Comparison of ENCODE assay signal across 22 cellular contexts in genomic region chr9:121730188-121730587, GRCh38.
DNase-seq lines count a peak whose midpoint lies in the region; ATAC-seq, FAIRE-seq and TF ChIP-seq lines count a peak whose summit lies in the region.
"Had no signal": no experiment of that assay in that cellular context is flagged by ENCODE, and none has a peak within 500 bp of the region (broad histone marks: within the 10 kb centered on the region; RNA-seq: fewer than 3 reads in every experiment).

No MANE protein-coding gene starts in this region.

- no peak for TF ChIP-seq CTCF in K562 (IDR thresholded peaks at IDR 0.05 in 2 of 3, conservative IDR thresholded peaks at IDR 0.05 in 1 of 3; ENCODE audit: insufficient read depth in 2 of 3, low read depth in 1 of 3, low read length in 3 of 3)

- H3K79me2 ChIP-seq in K562 (ENCODE audit: control insufficient read depth, insufficient read depth, low read length) = no peaks in the 10 kb centered on the region

- FAIRE-seq in K562 (lab: Jason Lieb, UNC) = no peak
- FAIRE-seq: D721Med, GM12892, GM18507, H54 had no signal

- H3K9ac ChIP-seq in BLaER1 (no peak overlapping the region), K562 (ENCODE audit: insufficient read depth in 1 of 2, low read depth in 2 of 2, low read length in 2 of 2) (no peak overlapping the region)
- H3K9ac ChIP-seq: GM23248 had no signal

- no TSS peak for BruUV-seq in K562 (replicated peaks; lab: Mats Ljungman, UMichigan)

- peaks cover 79% of the 10 kb centered on the region for H3K4me1 ChIP-seq in BLaER1
- H3K4me1 ChIP-seq in K562 (replicated peaks in 1 of 2; ENCODE audit: control insufficient read depth in 2 of 2, insufficient read depth in 2 of 2, low read length in 2 of 2) = no peaks in the 10 kb centered on the region

- peaks cover 2 to 5% of the 10 kb centered on the region in 2 donors for H3K27me3 Mint-ChIP-seq in effector memory CD8-positive, alpha-beta T cell

- H3K4me1 Mint-ChIP-seq in effector memory CD8-positive, alpha-beta T cell (ENCODE audit: low read depth in 2 of 2) = peaks cover 35 to 49% of the 10 kb centered on the region in 2 donors

- ATAC-seq in K562 (no peak), HG03045 (IDR thresholded peaks at IDR 0.05; ENCODE audit: unreplicated experiment) (no peak)
- ATAC-seq in effector memory CD8-positive, alpha-beta T cell (replicated peaks) = no peak
- ATAC-seq: HCT116 had no signal

- peaks cover 3% of the 10 kb centered on the region for H3K36me3 Mint-ChIP-seq in effector memory CD8-positive, alpha-beta T cell (ENCODE audit: insufficient read depth)

- H3K27me3 ChIP-seq in BLaER1 (no peaks in the 10 kb centered on the region), K562 (ENCODE audit: control insufficient read depth in 2 of 2, insufficient read depth in 2 of 2, low read length in 2 of 2) (peaks cover 2 to 62% of the 10 kb centered on the region in 2 experiments; a peak in 3 of 5 replicates), H7 (ENCODE audit: control insufficient read depth, insufficient read depth, low read length) (no peaks in the 10 kb centered on the region)
- H3K27me3 ChIP-seq: BE2C had no signal

- TF ChIP-seq POLR2A in K562 (conservative IDR thresholded peaks at IDR 0.05) = no peak

- DNase-seq in K562 (ENCODE audit: extremely low read depth in 1 of 4, low spot score in 3 of 4) = no peak
- DNase-seq in effector memory CD8-positive, alpha-beta T cell = no peak
- peak; percentile 49 for DNase-seq in retina
- DNase-seq in DMS 273 treated with DMSO at 0.1 percent for 48 hours (lab: John Stamatoyannopoulos, UW) = no peak
- DNase-seq in H7 = no peak
- DNase-seq: ACHN; BE2C; Caco-2; CD4-positive, alpha-beta T cell; DMS153; DMS79; GDM1; GM23248; HFFc6 had no signal

- TF ChIP-seq EP300 in K562 (IDR thresholded peaks at IDR 0.05; ENCODE audit: low read length) = no peak

- CTCF ChIA-PET in K562 (lab: Yijun Ruan, JAX; ENCODE audit: low intra/inter-chr PET ratio) = no interaction called here

- H3K4me3 Mint-ChIP-seq in effector memory CD8-positive, alpha-beta T cell = no peak overlapping the region
- H3K4me3 Mint-ChIP-seq: CD4-positive, alpha-beta T cell; HFFc6 had no signal

- 5% methylated on average over 7 of the region's 7 CpGs for WGBS in K562 (ENCODE audit: insufficient coverage, low coverage, missing lambda C conversion rate)

- H3K36me3 ChIP-seq in BLaER1 (0 out of 2 replicates have a peak, but pooled peaks cover 4% of the 10 kb centered on the region), K562 (ENCODE audit: control insufficient read depth, insufficient read depth, low read length) (no peaks in the 10 kb centered on the region), H7 (replicated peaks; ENCODE audit: control insufficient read depth, insufficient read depth, low read length) (no peaks in the 10 kb centered on the region)
- H3K36me3 ChIP-seq: BE2C had no signal

- in situ Hi-C loops in K562 (cut with MboI) = no loop called here

- H3K4me3 ChIP-seq in BLaER1 = no peak overlapping the region
- H3K4me3 ChIP-seq in K562 = no peak overlapping the region
- H3K4me3 ChIP-seq in H7 (ENCODE audit: insufficient read depth, low read depth, low read length) = no peak overlapping the region
- H3K4me3 ChIP-seq: GM23248 had no signal

- TF ChIP-seq RAD21 in K562 (CRISPR knock-in tag; conservative IDR thresholded peaks at IDR 0.05 in 1 of 2, IDR thresholded peaks at IDR 0.05 in 1 of 2) = no peak

- intact Hi-C loops in K562 (cut with micrococcal nuclease) = no loop called here

- H3K27ac Mint-ChIP-seq in effector memory CD8-positive, alpha-beta T cell = peak overlapping the region; percentile 35 to 89
- H3K27ac Mint-ChIP-seq: CD4-positive, alpha-beta T cell; HFFc6 had no signal

- H3K9me3 Mint-ChIP-seq in effector memory CD8-positive, alpha-beta T cell = no peaks in the 10 kb centered on the region
- H3K9me3 Mint-ChIP-seq: CD4-positive, alpha-beta T cell; HFFc6 had no signal

- H3K9me1 ChIP-seq in K562 (ENCODE audit: control insufficient read depth, insufficient read depth, low read length) = no peaks in the 10 kb centered on the region

- H3K4me2 ChIP-seq in BLaER1 = peak overlapping the region; percentile 49; the same call in 1 of the 2 replicates
- H3K4me2 ChIP-seq in K562 (ENCODE audit: insufficient read depth, low read length) = no peak overlapping the region

- H4K20me1 ChIP-seq in BLaER1 (peaks cover 98% of the 10 kb centered on the region), K562 (replicated peaks; ENCODE audit: control insufficient read depth, insufficient read depth, low read length) (no peaks in the 10 kb centered on the region; the same call in 1 of the 2 replicates)

- H3K27ac ChIP-seq in BLaER1 (no peak overlapping the region), K562 (ENCODE audit: extremely low read depth, low read depth, low read length) (no peak overlapping the region)
- H3K27ac ChIP-seq: C4-2B, GM23248 had no signal

- H2AFZ ChIP-seq in K562 (ENCODE audit: low read depth, low read length) = no peak overlapping the region
- H2AFZ ChIP-seq: GM23248 had no signal

- POLR2A ChIA-PET in K562 (lab: Yijun Ruan, JAX) = no interaction called here

- H3K9me3 ChIP-seq in BLaER1 (no peaks in the 10 kb centered on the region), K562 (replicated peaks; ENCODE audit: control insufficient read depth, insufficient read depth, low read depth, low read length) (no peaks in the 10 kb centered on the region)
- H3K9me3 ChIP-seq: BE2C, Caco-2 had no signal

TF ChIP-seq in K562, 482 proteins besides CTCF, POLR2A, EP300 and RAD21:
- TF ChIP-seq ZNF316 (IDR thresholded peaks at IDR 0.05) (peak; percentile 45; the same call in 1 of the 2 replicates), ARID3A (IDR thresholded peaks at IDR 0.05; ENCODE audit: borderline replicate concordance, low read depth, low read length) (no peak), MAFF (IDR thresholded peaks at IDR 0.05; ENCODE audit: low read length) (peak; percentile 31; the same call in 1 of the 2 replicates), HNRNPK (IDR thresholded peaks at IDR 0.05; ENCODE audit: low read depth, low read length, poor library complexity, severe bottlenecking) (no peak), CBX2 (IDR thresholded peaks at IDR 0.05; ENCODE audit: insufficient read depth, low read length, poor library complexity, severe bottlenecking) (no peak), REST (CRISPR knock-in tag; IDR thresholded peaks at IDR 0.05; ENCODE audit: low read depth) (no peak), MAFG (tag; conservative IDR thresholded peaks at IDR 0.05) (peak; percentile 46; the same call in 1 of the 2 replicates), ILK (tag; IDR thresholded peaks at IDR 0.05; ENCODE audit: borderline replicate concordance, low read depth) (no peak), ZNF184 (CRISPR knock-in tag; IDR thresholded peaks at IDR 0.05) (no peak), MAFK (IDR thresholded peaks at IDR 0.05; ENCODE audit: low read length) (0 out of 2 replicates have a peak, but pooled peaks have one; percentile 31), MCM5 (IDR thresholded peaks at IDR 0.05; ENCODE audit: low read depth) (no peak)
